ENCODE assay signal across 17 cellular contexts in the genomic region with DNA sequence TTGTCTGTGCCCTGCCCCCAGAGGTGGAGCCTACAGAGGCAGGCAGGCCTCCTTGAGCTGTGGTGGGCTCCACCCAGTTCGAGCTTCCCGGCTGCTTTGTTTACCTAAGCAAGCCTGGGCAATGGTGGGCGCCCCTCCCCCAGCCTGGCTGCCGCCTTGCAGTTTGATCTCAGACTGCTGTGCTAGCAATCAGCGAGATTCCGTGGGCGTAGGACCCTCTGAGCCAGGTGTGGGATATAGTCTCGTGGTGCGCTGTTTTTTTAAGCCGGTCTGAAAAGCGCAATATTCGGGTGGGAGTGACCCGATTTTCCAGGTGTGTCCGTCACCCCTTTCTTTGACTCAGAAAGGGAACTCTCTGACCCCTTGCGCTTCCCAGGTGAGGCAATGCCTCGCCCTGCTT. TPM values are rescaled to one million over a fixed set of nuclear protein-coding genes. Genes with fewer than 3 reads are reported as not detected.
"Had no signal": no experiment of that assay in that cellular context is flagged by ENCODE, and none has a peak within 500 bp of the region (broad histone marks: within the 10 kb centered on the region; RNA-seq: fewer than 3 reads in every experiment).

No MANE protein-coding gene starts in this region.

RNA-seq across cellular contexts. Expression of gene SHISAL2B, which starts 24.2 kb away (rescaled TPM):
- total RNA-seq: activated CD4-positive, alpha-beta memory T cell treated with anti-CD3 and anti-CD28 coated beads, Interleukin-2, amount 10 ng/mL, durations not matched to agents 7 days and 5 days; activated CD4-positive, alpha-beta T cell treated with anti-CD3 and anti-CD28 coated beads, Interleukin-2, amount 10 ng/mL, durations not matched to agents 7 days and 5 days; activated naive CD4-positive, alpha-beta T cell treated with anti-CD3 and anti-CD28 coated beads, Interleukin-2, amount 50 U/mL, for 72 hours; activated naive CD8-positive, alpha-beta T cell treated with anti-CD3 and anti-CD28 coated beads, Interleukin-2, amount 10 ng/mL, durations not matched to agents 7 days and 5 days; activated T-cell treated with anti-CD3 and anti-CD28 coated beads, Interleukin-2, amount 50 U/mL, for 72 hours; ascending aorta; breast epithelium; cardiac muscle cell; dermis blood vessel endothelial cell; endothelial cell of umbilical vein; epithelial cell of proximal tubule; esophagus mucosa; gastroesophageal sphincter; glomerular endothelial cell; heart right ventricle; hepatocyte; T-helper 17 cell had no signal
- polyA plus RNA-seq: endothelial cell of umbilical vein, heart right ventricle had no signal
